In genomic region chr4:175421506-175421905, GRCh38 we compare ENCODE assay signal across 1 cellular context.
TF ChIP-seq lines count a peak whose summit lies in the region.

No MANE protein-coding gene starts in this region.

TF ChIP-seq in A549, 52 proteins besides CTCF, POLR2A, EP300 and RAD21 (continued from another document):
- peak; percentile 46 to 66; a peak in 2 of 5 replicates for TF ChIP-seq JUN (IDR thresholded peaks at IDR 0.05)
- 0 out of 2 replicates have a peak, but pooled peaks have one; percentile 20 for TF ChIP-seq ZSCAN20 (CRISPR knock-in tag; IDR thresholded peaks at IDR 0.05)
